Comparison of ENCODE assay signal across 8 cellular contexts in the genomic region with DNA sequence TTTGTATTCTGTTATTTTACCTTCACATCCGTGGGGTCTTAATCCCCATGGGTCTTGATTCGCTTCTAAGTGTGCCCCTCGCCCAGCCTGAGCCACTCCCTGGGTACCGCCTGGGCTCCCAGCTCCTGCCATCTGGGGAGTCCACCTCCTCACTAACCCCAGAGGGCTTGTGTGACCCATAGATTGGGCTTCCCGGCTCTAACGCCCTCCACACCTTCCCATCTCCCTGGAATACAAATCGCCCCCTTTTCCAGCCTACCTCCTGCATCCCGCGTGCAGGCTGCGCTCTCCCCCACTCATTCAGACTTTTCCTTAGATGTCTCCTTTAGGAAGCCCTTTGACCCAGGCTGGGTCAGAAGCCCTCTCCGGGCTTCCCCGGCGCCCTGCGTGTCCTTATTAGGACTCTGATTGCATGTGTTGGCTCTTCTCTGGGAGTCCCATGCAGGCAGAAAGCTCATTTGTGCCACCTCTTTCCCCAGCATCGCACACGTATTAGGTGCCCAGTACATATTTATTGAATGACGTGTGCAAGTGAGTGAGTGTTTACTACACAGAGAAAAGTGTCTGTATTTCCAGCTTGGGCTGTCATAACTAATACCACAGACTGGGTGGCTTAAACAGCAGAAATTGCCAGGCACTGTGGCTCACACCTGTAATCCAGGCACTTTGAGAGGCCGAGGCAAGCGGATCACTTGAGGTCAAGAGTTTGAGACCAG. TPM values are rescaled to one million over a fixed set of nuclear protein-coding genes. Genes with fewer than 3 reads are reported as not detected.
DNase-seq lines count a peak whose midpoint lies in the region; ATAC-seq, FAIRE-seq and TF ChIP-seq lines count a peak whose summit lies in the region.

No MANE protein-coding gene starts in this region.

- H3K4me3 ChIP-seq in GM06990 (replicated peaks; ENCODE audit: low read depth, low read length) = peak overlapping the region; percentile 89
- peak overlapping the region; percentile 63 to 85 (median 76) for H3K4me3 ChIP-seq in Peyer's patch
- peak overlapping the region; percentile 89 for H3K4me3 ChIP-seq in epithelial cell of proximal tubule (ENCODE audit: low read depth, low read length)
- peak overlapping the region; percentile 78 to 95 (median 87) for H3K4me3 ChIP-seq in pancreas

- no peak for TF ChIP-seq POLR2A in Peyer's patch (IDR thresholded peaks at IDR 0.05)

- H3K4me1 ChIP-seq in Peyer's patch (peaks cover 0 to 14% (median 10%) of the 10 kb centered on the region in 4 donors), pancreas (peaks cover 0 to 10% (median 7%) of the 10 kb centered on the region in 3 donors)

- H3K36me3 ChIP-seq in GM06990 (ENCODE audit: control insufficient read depth, insufficient read depth, low read length) = peaks cover 2% of the 10 kb centered on the region; the same call in 1 of the 2 replicates
- H3K36me3 ChIP-seq in Peyer's patch = peaks cover 0 to 8% (median 0%) of the 10 kb centered on the region in 3 donors
- H3K36me3 ChIP-seq in pancreas = no peaks in the 10 kb centered on the region

- intact Hi-C loops in pancreas (cut with DNase I) = loop anchor here in 2 of 3 donors (5.0 kb wide), 2 partner anchors 61 to 76 kb away; a partner anchor contains a TSS

- H3K9me3 ChIP-seq in Peyer's patch = no peaks in the 10 kb centered on the region
- no peaks in the 10 kb centered on the region for H3K9me3 ChIP-seq in pancreas

- no peak for FAIRE-seq in pancreas (lab: Jason Lieb, UNC)

- peak overlapping the region; percentile 75 to 87 (median 82) for H3K27ac ChIP-seq in Peyer's patch
- no peak overlapping the region for H3K27ac ChIP-seq in pancreas

- DNase-seq in GM06990 (ENCODE audit: extremely low read depth, insufficient read length) (no peak), Peyer's patch (peak in 1 of 3 donors; percentile 44), epithelial cell of proximal tubule (ENCODE audit: low read depth) (peak; percentile 41), pancreas (no peak), cerebellar cortex (ENCODE audit: low spot score) (no peak)

- no peaks in the 10 kb centered on the region for H3K27me3 ChIP-seq in GM06990 (replicated peaks; ENCODE audit: control insufficient read depth, insufficient read depth, low read length)
- no peaks in the 10 kb centered on the region for H3K27me3 ChIP-seq in Peyer's patch
- no peaks in the 10 kb centered on the region for H3K27me3 ChIP-seq in pancreas

- 13 to 15% methylated on average over 19 of the region's 19 CpGs for WGBS in pancreas, 2 donors

- ATAC-seq in pancreas (no peak), HG02588 (IDR thresholded peaks at IDR 0.05; ENCODE audit: unreplicated experiment) (no peak), GM19324 (IDR thresholded peaks at IDR 0.05; ENCODE audit: low FRiP score, unreplicated experiment) (no peak), GM18861 (IDR thresholded peaks at IDR 0.05; ENCODE audit: unreplicated experiment) (no peak)

- no peak for TF ChIP-seq CTCF in GM06990 (IDR thresholded peaks at IDR 0.05; ENCODE audit: insufficient read depth, low read length, poor library complexity, severe bottlenecking)
- TF ChIP-seq CTCF in Peyer's patch (IDR thresholded peaks at IDR 0.05) = no peak
- TF ChIP-seq CTCF in epithelial cell of proximal tubule (conservative IDR thresholded peaks at IDR 0.05; ENCODE audit: low read depth, low read length) = no peak
- TF ChIP-seq CTCF in pancreas (IDR thresholded peaks at IDR 0.05) = no peak

RNA-seq across cellular contexts. Expression of a gene that starts 0.8 kb away (rescaled TPM):
- total RNA-seq in Peyer's patch = 10 to 100 TPM; 18.9 to 33.0 (median 24.4) TPM
- total RNA-seq in epithelial cell of proximal tubule = 68.4 and 115 TPM in 2 replicates
- total RNA-seq in pancreas = 10 to 100 TPM; 15.0 to 35.5 (median 28.9) TPM
- 10 to 100 TPM; 62.0 to 71.8 TPM for polyA plus RNA-seq in pancreas

RNA-seq across cellular contexts. Expression of a gene that starts 33.3 kb away (rescaled TPM):
- total RNA-seq in Peyer's patch = not detected
- total RNA-seq in epithelial cell of proximal tubule = not detected in 2 replicates
- under 1 TPM in 1 of 6 donors, not detected in 5; 0.19 TPM for total RNA-seq in pancreas
- polyA plus RNA-seq in pancreas = under 1 TPM; 0.08 to 0.33 TPM

Comparison
In these comparisons a context has a peak if more than half of its experiments do, and no peak if none do; other contexts are left out.
1. H3K27ac ChIP-seq: peak in Peyer's patch (4 of 4); none in pancreas (0 of 4).
2. Peak in every context shown above with its lines, with median percentiles within 50 percentile points of each other: H3K4me3 ChIP-seq.